In genomic region chr1:192489748-192490147, GRCh38 we compare ENCODE assay signal across 9 cellular contexts.
A peak's percentile ranks its signal among the peaks of the same experiment; 100 is the strongest.
DNase-seq lines count a peak whose midpoint lies in the region; ATAC-seq and TF ChIP-seq lines count a peak whose summit lies in the region.
"Had no signal": no experiment of that assay in that cellular context is flagged by ENCODE, and none has a peak within 500 bp of the region (broad histone marks: within the 10 kb centered on the region; RNA-seq: fewer than 3 reads in every experiment).

No MANE protein-coding gene starts in this region.

- H3K4me3 ChIP-seq in SJCRH30 (no peak overlapping the region), fibroblast of lung (replicated peaks in 1 of 4; ENCODE audit: control extremely low read depth in 1 of 4, insufficient read depth in 1 of 4, low read depth in 3 of 4, low read length in 4 of 4) (no peak overlapping the region), ovary (no peak overlapping the region)
- H3K4me3 ChIP-seq: lung had no signal

- H3K4me2 ChIP-seq in fibroblast of lung (ENCODE audit: extremely low read depth, insufficient read depth, low read length) = peak overlapping the region; percentile 16

- no peaks in the 10 kb centered on the region for H3K36me3 ChIP-seq in SJCRH30
- no peaks in the 10 kb centered on the region for H3K36me3 ChIP-seq in fibroblast of lung (ENCODE audit: control insufficient read depth, insufficient read depth, low read length)
- H3K36me3 ChIP-seq in ovary = no peaks in the 10 kb centered on the region

- peak; percentile 81 for ATAC-seq in GM19395 (IDR thresholded peaks at IDR 0.05; ENCODE audit: unreplicated experiment)

- no peak for TF ChIP-seq POLR2A in ovary (IDR thresholded peaks at IDR 0.05)
- TF ChIP-seq POLR2A in erythroblast (IDR thresholded peaks at IDR 0.05; ENCODE audit: low read length) = no peak

- intact Hi-C loops in ovary (cut with DNase I) = no loop called here

- no peak for TF ChIP-seq CTCF in fibroblast of lung (conservative IDR thresholded peaks at IDR 0.05 in 1 of 2, IDR thresholded peaks at IDR 0.05 in 1 of 2; ENCODE audit: low read depth in 1 of 2, low read length in 2 of 2)
- TF ChIP-seq CTCF in ovary (IDR thresholded peaks at IDR 0.05) = no peak

- no peaks in the 10 kb centered on the region for H4K20me1 ChIP-seq in fibroblast of lung (ENCODE audit: control insufficient read depth, extremely low read depth, insufficient read depth, low read length)

- DNase-seq in COR-L47 (lab: John Stamatoyannopoulos, UW) = peak; percentile 78
- DNase-seq in HPDE6-E6E7 (ENCODE audit: extremely low spot score) = peak; percentile 39
- DNase-seq in SJCRH30 = peak; percentile 43 to 61
- peak; percentile 92 to 97 for DNase-seq in fibroblast of lung (ENCODE audit: low read depth in 2 of 2)
- peak; percentile 21 to 71 (median 38) for DNase-seq in ovary
- no peak for DNase-seq in erythroblast (lab: John Stamatoyannopoulos, UW)
- no peak for DNase-seq in stimulated activated CD4-positive, alpha-beta T cell treated with anti-CD3 and anti-CD28 coated beads, Interleukin-12 subunit alpha, Interleukin-12 subunit beta, amount 100 ng/mL, for 4 hours

- H3K4me1 ChIP-seq in SJCRH30 = peaks cover 4% of the 10 kb centered on the region; the same call in 1 of the 2 replicates
- peaks cover 4% of the 10 kb centered on the region for H3K4me1 ChIP-seq in fibroblast of lung (ENCODE audit: control insufficient read depth, extremely low read depth, insufficient read depth, low read length)
- H3K4me1 ChIP-seq in ovary (ENCODE audit: insufficient read depth) = no peaks in the 10 kb centered on the region

- H3K79me2 ChIP-seq in fibroblast of lung (ENCODE audit: control insufficient read depth, insufficient read depth, low read length) = no peaks in the 10 kb centered on the region

- no peak overlapping the region for H2AFZ ChIP-seq in fibroblast of lung (ENCODE audit: low read length)

- TF ChIP-seq EP300 in ovary (IDR thresholded peaks at IDR 0.05) = no peak

- H3K9me3 ChIP-seq in SJCRH30 (replicated peaks) (no peaks in the 10 kb centered on the region), fibroblast of lung (ENCODE audit: control insufficient read depth, insufficient read depth, low read depth, low read length) (no peaks in the 10 kb centered on the region), ovary (no peaks in the 10 kb centered on the region)

- no peak overlapping the region for H3K9ac ChIP-seq in fibroblast of lung (ENCODE audit: insufficient read depth, low read length)

- WGBS in ovary, 3 donors = 15 to 22% (median 16%) methylated on average over 2 of the region's 2 CpGs

- H3K27ac ChIP-seq in SJCRH30 = 0 out of 2 replicates have a peak overlapping the region, but pooled peaks have one; percentile 17
- peak overlapping the region; percentile 41 for H3K27ac ChIP-seq in fibroblast of lung (ENCODE audit: insufficient read depth, low read length)
- H3K27ac ChIP-seq in ovary = peak overlapping the region in 1 of 2 donors; percentile 18

- H3K27me3 ChIP-seq in SJCRH30 (no peaks in the 10 kb centered on the region), fibroblast of lung (ENCODE audit: control insufficient read depth, insufficient read depth, low read length) (no peaks in the 10 kb centered on the region), ovary (no peaks in the 10 kb centered on the region)

Comparison
In these comparisons a context has a peak if more than half of its experiments do, and no peak if none do; other contexts are left out.
1. DNase-seq: peak in COR-L47 (single experiment), HPDE6-E6E7 (single experiment), SJCRH30 (2 of 2), fibroblast of lung (2 of 2) and ovary (5 of 5); none in erythroblast (0 of 2) and stimulated activated CD4-positive, alpha-beta T cell treated with anti-CD3 and anti-CD28 coated beads, Interleukin-12 subunit alpha, Interleukin-12 subunit beta, amount 100 ng/mL, for 4 hours (single experiment).